In genomic region chr2:230090978-230091377, GRCh38 we compare ENCODE assay signal across 19 cellular contexts. TPM values are rescaled to one million over a fixed set of nuclear protein-coding genes. Genes with fewer than 3 reads are reported as not detected.
DNase-seq lines count a peak whose midpoint lies in the region; ATAC-seq, FAIRE-seq and TF ChIP-seq lines count a peak whose summit lies in the region.
"Had no signal": no experiment of that assay in that cellular context is flagged by ENCODE, and none has a peak within 500 bp of the region (broad histone marks: within the 10 kb centered on the region; RNA-seq: fewer than 3 reads in every experiment).

No MANE protein-coding gene starts in this region.

- H3K27ac ChIP-seq in epithelial cell of prostate (no peak overlapping the region), foreskin keratinocyte (peak overlapping the region; percentile 33), suprapubic skin (peak overlapping the region; percentile 65), hepatocyte (no peak overlapping the region)
- H3K27ac ChIP-seq: A549 had no signal

- H2AFZ ChIP-seq in hepatocyte: no peak overlapping the region
- H2AFZ ChIP-seq: GM23338 had no signal

- H3K9me3 ChIP-seq in suprapubic skin (no peaks in the 10 kb centered on the region), hepatocyte (ENCODE audit: low read depth) (no peaks in the 10 kb centered on the region)
- H3K9me3 ChIP-seq: A549 had no signal

- no peak for TF ChIP-seq EP300 in suprapubic skin (IDR thresholded peaks at IDR 0.05)

- no peaks in the 10 kb centered on the region for H3K36me3 ChIP-seq in bronchial epithelial cell (ENCODE audit: control insufficient read depth, insufficient read depth, low read length)
- H3K36me3 ChIP-seq in suprapubic skin: no peaks in the 10 kb centered on the region
- H3K36me3 ChIP-seq in hepatocyte (replicated peaks; ENCODE audit: insufficient read depth, low read depth): no peaks in the 10 kb centered on the region

- FAIRE-seq in bronchial epithelial cell (lab: Jason Lieb, UNC): no peak
- FAIRE-seq: A549, G401.6, GM19239 had no signal

- in situ Hi-C loops in ACHN (cut with HindIII; ENCODE audit: low pct_ligation_motif_present, low pct_unique_long_range_greater_than_20kb, low sequenced_read_pairs): no loop called here

- H3K4me2 ChIP-seq in hepatocyte: no peak overlapping the region
- H3K4me2 ChIP-seq: A549, GM23338 had no signal

- no peak for TF ChIP-seq CTCF in bronchial epithelial cell (IDR thresholded peaks at IDR 0.05; ENCODE audit: insufficient read depth, low read length, severe bottlenecking)
- TF ChIP-seq CTCF in foreskin keratinocyte (conservative IDR thresholded peaks at IDR 0.05): no peak
- no peak for TF ChIP-seq CTCF in suprapubic skin (IDR thresholded peaks at IDR 0.05)
- TF ChIP-seq CTCF in hepatocyte (IDR thresholded peaks at IDR 0.05; ENCODE audit: poor library complexity): no peak

- WGBS in suprapubic skin: 61% methylated on average over 2 of the region's 2 CpGs
- WGBS in hepatocyte (ENCODE audit: low lambda C conversion rate, missing lambda C conversion rate): 85% methylated on average over 2 of the region's 2 CpGs

- H3K4me1 ChIP-seq in foreskin keratinocyte (no peaks in the 10 kb centered on the region), suprapubic skin (no peaks in the 10 kb centered on the region), hepatocyte (ENCODE audit: insufficient read depth) (no peaks in the 10 kb centered on the region)
- H3K4me1 ChIP-seq: A549 had no signal

- DNase-seq in bronchial epithelial cell (ENCODE audit: low read depth) (peak; percentile 43), epithelial cell of prostate (ENCODE audit: low read depth, low spot score) (peak; percentile 51), foreskin keratinocyte (peak; percentile 26 to 77), suprapubic skin (ENCODE audit: low spot score in 2 of 2) (no peak), ACHN (no peak), hepatocyte (ENCODE audit: low spot score) (no peak), NCI-H2227 treated with DMSO at 0.1 percent for 48 hours (lab: John Stamatoyannopoulos, UW) (no peak)
- DNase-seq: 8988T; C1 segment of cervical spinal cord; Calu3; CD4-positive, alpha-beta memory T cell; COR-L47; DND-41; H9 had no signal

- no peak overlapping the region for H3K4me3 ChIP-seq in bronchial epithelial cell (ENCODE audit: low read depth, low read length)
- H3K4me3 ChIP-seq in suprapubic skin: no peak overlapping the region
- H3K4me3 ChIP-seq in hepatocyte: no peak overlapping the region
- H3K4me3 ChIP-seq: A549, GM23338 had no signal

- TF ChIP-seq POLR2A in suprapubic skin (IDR thresholded peaks at IDR 0.05): no peak

- H3K9me2 ChIP-seq in hepatocyte (replicated peaks; ENCODE audit: insufficient read depth): no peaks in the 10 kb centered on the region

- H3K79me2 ChIP-seq in hepatocyte: no peaks in the 10 kb centered on the region

- H3K27me3 ChIP-seq in bronchial epithelial cell (ENCODE audit: control insufficient read depth, insufficient read depth, low read length) (no peaks in the 10 kb centered on the region), foreskin keratinocyte (peaks cover 17% of the 10 kb centered on the region), suprapubic skin (no peaks in the 10 kb centered on the region), hepatocyte (no peaks in the 10 kb centered on the region)

- no peaks in the 10 kb centered on the region for H4K20me1 ChIP-seq in hepatocyte (ENCODE audit: insufficient read depth, poor library complexity, severe bottlenecking)

- ATAC-seq in foreskin keratinocyte: peak; percentile 40
- ATAC-seq: A549, GM23338, HCT116 had no signal

RNA-seq across cellular contexts. Expression of gene SLC16A14, which starts 22.3 kb away (rescaled TPM):
- total RNA-seq in bronchial epithelial cell (2.4 and 5.4 TPM in 2 replicates), foreskin keratinocyte (0.81 and 0.92 TPM in 2 replicates), suprapubic skin (10 to 100 TPM in 3 of 4 donors, 1 to 10 TPM in 1; 9.2 to 18.2 (median 11.6) TPM), hepatocyte (1.8 and 2.1 TPM in 2 replicates)
- polyA plus RNA-seq in foreskin keratinocyte (0.47 and 0.90 TPM in 2 replicates), hepatocyte (0.79 and 1.3 TPM in 2 replicates)

Comparison
In these comparisons a context has a peak if more than half of its experiments do, and no peak if none do; other contexts are left out.
1. DNase-seq: peak in bronchial epithelial cell (single experiment), epithelial cell of prostate (single experiment) and foreskin keratinocyte (2 of 2); none in suprapubic skin (0 of 2), ACHN (single experiment), hepatocyte (single experiment) and NCI-H2227 treated with DMSO at 0.1 percent for 48 hours (single experiment).
2. H3K27ac ChIP-seq: peak in foreskin keratinocyte (single experiment) and suprapubic skin (single experiment); none in epithelial cell of prostate (single experiment) and hepatocyte (single experiment).